14 cellular contexts compared by ENCODE assay signal in the genomic region with DNA sequence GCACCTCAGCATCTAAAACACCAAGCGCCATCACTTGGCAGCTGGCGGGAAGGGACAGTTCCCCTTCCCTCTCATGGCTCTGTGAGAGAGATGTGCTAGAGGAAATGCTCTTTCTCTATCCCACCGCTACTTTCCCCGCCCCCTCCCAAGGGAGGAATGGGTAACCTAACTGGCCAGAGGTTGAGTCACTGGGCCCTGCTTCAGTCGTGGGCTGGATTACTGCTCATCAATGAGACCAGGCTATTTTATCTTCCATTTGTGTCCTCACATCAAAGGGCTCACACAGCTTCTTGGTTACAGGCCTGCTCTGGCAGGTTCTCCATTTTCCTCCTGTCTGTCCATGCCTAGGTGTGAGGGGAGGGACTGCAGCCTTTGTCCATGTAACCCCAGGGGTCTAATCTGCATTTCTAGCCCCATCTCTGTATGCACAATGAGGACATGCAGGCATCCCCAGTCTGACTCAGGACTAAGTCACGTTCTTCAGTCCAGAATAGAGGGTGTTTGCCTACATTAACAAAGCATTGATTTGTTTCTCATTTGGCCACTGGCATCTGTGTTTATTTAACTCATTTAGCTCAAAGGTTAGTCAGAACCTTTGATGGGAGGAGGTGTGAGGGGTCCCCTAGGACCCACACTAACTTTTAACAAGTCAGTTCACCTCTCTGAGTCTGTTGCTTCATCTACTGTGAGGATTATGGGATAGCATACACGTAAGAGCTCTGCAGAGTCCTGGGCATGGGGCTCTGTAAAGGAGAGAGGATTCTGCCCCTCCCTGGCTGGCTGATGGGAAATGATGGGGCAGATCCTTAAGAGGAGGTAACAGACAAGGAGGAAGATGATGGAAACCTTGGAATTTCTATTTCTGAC.
A peak's percentile ranks its signal among the peaks of the same experiment; 100 is the strongest.
DNase-seq lines count a peak whose midpoint lies in the region; ATAC-seq and TF ChIP-seq lines count a peak whose summit lies in the region.
"Had no signal": no experiment of that assay in that cellular context is flagged by ENCODE, and none has a peak within 500 bp of the region (broad histone marks: within the 10 kb centered on the region; RNA-seq: fewer than 3 reads in every experiment).

No MANE protein-coding gene starts in this region.

- H3K36me3 Mint-ChIP-seq in activated CD8-positive, alpha-beta memory T cell treated with anti-CD3 and anti-CD28 coated beads, Interleukin-2, amount 10 ng/mL, durations not matched to agents 7 days and 5 days: peaks cover 49% of the 10 kb centered on the region

- H3K4me3 ChIP-seq in AG10803 (ENCODE audit: low read length): no peak overlapping the region
- H3K4me3 ChIP-seq in HUES6 (ENCODE audit: low read depth, low read length): peak overlapping the region; percentile 4; the same call in 1 of the 2 replicates
- H3K4me3 ChIP-seq in brain microvascular endothelial cell (ENCODE audit: low read depth, low read length): no peak overlapping the region
- H3K4me3 ChIP-seq in kidney epithelial cell (ENCODE audit: low read depth, low read length): no peak overlapping the region
- H3K4me3 ChIP-seq: skin epidermis had no signal

- CTCF ChIA-PET in activated CD8-positive, alpha-beta memory T cell treated with anti-CD3 and anti-CD28 coated beads, Interleukin-2, amount 10 ng/mL, durations not matched to agents 7 days and 5 days (lab: Charles Lee): no interaction called here

- H3K27ac Mint-ChIP-seq in activated CD8-positive, alpha-beta memory T cell treated with anti-CD3 and anti-CD28 coated beads, Interleukin-2, amount 10 ng/mL, durations not matched to agents 7 days and 5 days: no peak overlapping the region
- H3K27ac Mint-ChIP-seq: T-cell had no signal

- peak; percentile 61 for DNase-seq in AG10803 (ENCODE audit: low read depth)
- DNase-seq in brain microvascular endothelial cell: peak; percentile 72
- peak; percentile 18 for DNase-seq in kidney epithelial cell (ENCODE audit: low read depth)
- no peak for DNase-seq in putamen (ENCODE audit: low spot score)
- no peak for DNase-seq in activated CD8-positive, alpha-beta memory T cell treated with anti-CD3 and anti-CD28 coated beads, Interleukin-2, amount 10 ng/mL, durations not matched to agents 7 days and 5 days
- no peak for DNase-seq in stimulated activated CD4-positive, alpha-beta T cell treated with anti-CD3 and anti-CD28 coated beads, Interleukin-4, amount 100 ng/mL, for 1 hour
- DNase-seq in NCI-H128 (lab: John Stamatoyannopoulos, UW; ENCODE audit: unreplicated experiment): no peak
- DNase-seq: activated T-cell treated with anti-CD3 and anti-CD28 coated beads, Interleukin-2, amount 50 U/mL, for 4 hours; CD4-positive, CD25-positive, alpha-beta regulatory T cell; cortex of kidney; NCI-H226; T-cell had no signal

- H3K27ac ChIP-seq in HUES6 (ENCODE audit: low read depth, low read length) (peak overlapping the region; percentile 86; the same call in 1 of the 2 replicates), brain microvascular endothelial cell (peak overlapping the region; percentile 45)
- H3K27ac ChIP-seq: skin epidermis had no signal

- H3K36me3 ChIP-seq in HUES6 (ENCODE audit: control insufficient read depth, insufficient read depth, low read length): peaks cover 28% of the 10 kb centered on the region
- peaks cover 7% of the 10 kb centered on the region for H3K36me3 ChIP-seq in brain microvascular endothelial cell (replicated peaks)
- no peaks in the 10 kb centered on the region for H3K36me3 ChIP-seq in kidney epithelial cell (ENCODE audit: control insufficient read depth, insufficient read depth, low read length)

- H3K4me3 Mint-ChIP-seq in activated CD8-positive, alpha-beta memory T cell treated with anti-CD3 and anti-CD28 coated beads, Interleukin-2, amount 10 ng/mL, durations not matched to agents 7 days and 5 days: no peak overlapping the region
- H3K4me3 Mint-ChIP-seq: activated T-cell treated with anti-CD3 and anti-CD28 coated beads, Interleukin-2, amount 50 U/mL, for 4 hours; CD4-positive, CD25-positive, alpha-beta regulatory T cell; T-cell had no signal

- H3K27me3 Mint-ChIP-seq in activated CD8-positive, alpha-beta memory T cell treated with anti-CD3 and anti-CD28 coated beads, Interleukin-2, amount 10 ng/mL, durations not matched to agents 7 days and 5 days: no peaks in the 10 kb centered on the region
- H3K27me3 Mint-ChIP-seq: CD4-positive, CD25-positive, alpha-beta regulatory T cell; T-cell had no signal

- in situ Hi-C loops in brain microvascular endothelial cell (cut with HindIII; ENCODE audit: low pct_ligation_motif_present, low sequenced_read_pairs): no loop called here

- no peaks in the 10 kb centered on the region for H3K9me3 ChIP-seq in HUES6 (ENCODE audit: control insufficient read depth, insufficient read depth, low read depth, low read length)

- ATAC-seq in activated CD8-positive, alpha-beta memory T cell treated with anti-CD3 and anti-CD28 coated beads, Interleukin-2, amount 10 ng/mL, durations not matched to agents 7 days and 5 days: no peak
- ATAC-seq: activated T-cell treated with anti-CD3 and anti-CD28 coated beads, Interleukin-2, amount 50 U/mL, for 4 hours; T-cell had no signal

- TF ChIP-seq CTCF in AG10803 (conservative IDR thresholded peaks at IDR 0.05; ENCODE audit: low read length): no peak
- no peak for TF ChIP-seq CTCF in brain microvascular endothelial cell (IDR thresholded peaks at IDR 0.05; ENCODE audit: low read depth, low read length, missing control alignments)
- TF ChIP-seq CTCF in kidney epithelial cell (IDR thresholded peaks at IDR 0.05; ENCODE audit: insufficient read depth, low read length, poor library complexity, severe bottlenecking): no peak

- peaks cover 26% of the 10 kb centered on the region for H3K4me1 ChIP-seq in HUES6 (ENCODE audit: control insufficient read depth, insufficient read depth, low read length)

- H3K9ac ChIP-seq in HUES6 (ENCODE audit: low read length): peak overlapping the region; percentile 41

- no peaks in the 10 kb centered on the region for H3K27me3 ChIP-seq in HUES6 (ENCODE audit: control insufficient read depth, insufficient read depth, low read length)
- no peaks in the 10 kb centered on the region for H3K27me3 ChIP-seq in brain microvascular endothelial cell (replicated peaks)
- no peaks in the 10 kb centered on the region for H3K27me3 ChIP-seq in kidney epithelial cell (ENCODE audit: control insufficient read depth, insufficient read depth, low read length)

- peaks cover 9% of the 10 kb centered on the region for H3K4me1 Mint-ChIP-seq in activated CD8-positive, alpha-beta memory T cell treated with anti-CD3 and anti-CD28 coated beads, Interleukin-2, amount 10 ng/mL, durations not matched to agents 7 days and 5 days

- no peaks in the 10 kb centered on the region for H3K9me3 Mint-ChIP-seq in activated CD8-positive, alpha-beta memory T cell treated with anti-CD3 and anti-CD28 coated beads, Interleukin-2, amount 10 ng/mL, durations not matched to agents 7 days and 5 days (ENCODE audit: low read depth)
- H3K9me3 Mint-ChIP-seq: activated T-cell treated with anti-CD3 and anti-CD28 coated beads, Interleukin-2, amount 50 U/mL, for 4 hours; CD4-positive, CD25-positive, alpha-beta regulatory T cell; T-cell had no signal

Comparison
In these comparisons a context has a peak if more than half of its experiments do, and no peak if none do; other contexts are left out.
1. DNase-seq: peak in AG10803 (single experiment), brain microvascular endothelial cell (single experiment) and kidney epithelial cell (single experiment); none in putamen (single experiment), activated CD8-positive, alpha-beta memory T cell treated with anti-CD3 and anti-CD28 coated beads, Interleukin-2, amount 10 ng/mL, durations not matched to agents 7 days and 5 days (single experiment), stimulated activated CD4-positive, alpha-beta T cell treated with anti-CD3 and anti-CD28 coated beads, Interleukin-4, amount 100 ng/mL, for 1 hour (single experiment) and NCI-H128 (single experiment).